Comparison of ENCODE assay signal across 8 cellular contexts in genomic region chr6:26956601-26957184, GRCh38.
DNase-seq lines count a peak whose midpoint lies in the region; ATAC-seq and TF ChIP-seq lines count a peak whose summit lies in the region.
"Not testable (repeated sequence)": the region's sequence is repeated elsewhere in the genome, so short reads cannot be mapped to it uniquely, and the experiment has no call there.

No MANE protein-coding gene starts in this region.

- not testable (repeated sequence) for H3K79me2 ChIP-seq in PC-3 (ENCODE audit: low read length)

- peak overlapping the region; percentile 83 for H3K4me3 Mint-ChIP-seq in activated CD8-positive, alpha-beta T cell treated with anti-CD3 and anti-CD28 coated beads, Interleukin-2, amount 10 ng/mL, durations not matched to agents 7 days and 5 days

- H3F3A ChIP-seq in PC-3 (ENCODE audit: low read length, unreplicated experiment), result not testable (repeated sequence)

- peak; percentile 95 for ATAC-seq in PC-3
- ATAC-seq in activated CD8-positive, alpha-beta T cell treated with anti-CD3 and anti-CD28 coated beads, Interleukin-2, amount 10 ng/mL, durations not matched to agents 7 days and 5 days, result peak; percentile 97

- H3K27me3 Mint-ChIP-seq in activated CD8-positive, alpha-beta T cell treated with anti-CD3 and anti-CD28 coated beads, Interleukin-2, amount 10 ng/mL, durations not matched to agents 7 days and 5 days (ENCODE audit: low read depth), result not testable (repeated sequence)

- BruUV-seq in PC-3 (replicated peaks; lab: Mats Ljungman, UMichigan), result not testable (repeated sequence)

- H3K9ac ChIP-seq in PC-3 (ENCODE audit: low read length), result peak overlapping the region; percentile 69

- not testable (repeated sequence) for H3K36me3 Mint-ChIP-seq in activated CD8-positive, alpha-beta T cell treated with anti-CD3 and anti-CD28 coated beads, Interleukin-2, amount 10 ng/mL, durations not matched to agents 7 days and 5 days (ENCODE audit: low read depth)

- H3K4me1 Mint-ChIP-seq in activated CD8-positive, alpha-beta T cell treated with anti-CD3 and anti-CD28 coated beads, Interleukin-2, amount 10 ng/mL, durations not matched to agents 7 days and 5 days (ENCODE audit: low read depth), result peaks cover 14% of the 10 kb centered on the region

- H3K9me3 ChIP-seq in PC-3 (ENCODE audit: low read length), result not testable (repeated sequence)

- not testable (repeated sequence) for H4K20me1 ChIP-seq in PC-3 (ENCODE audit: low read length)

- peak overlapping the region; percentile 86 for H3K27ac ChIP-seq in PC-3 (ENCODE audit: low read length)
- H3K27ac ChIP-seq in substantia nigra (ENCODE audit: low read depth, low read length, poor library complexity, severe bottlenecking), result peak overlapping the region; percentile 69

- H3K9me2 ChIP-seq in PC-3 (replicated peaks; ENCODE audit: low read length), result not testable (repeated sequence)

- not testable (repeated sequence) for H2AFZ ChIP-seq in PC-3 (ENCODE audit: low read length)

- H3K27me3 ChIP-seq in PC-3 (ENCODE audit: low read length), result not testable (repeated sequence)

- CTCF ChIA-PET in PC-3 (lab: Charles Lee), result interaction anchor here (1.0 kb wide), 1 partner anchor 170 kb away, joined by 5 read pairs; no protein-coding TSS in a partner anchor
- CTCF ChIA-PET in activated CD8-positive, alpha-beta T cell treated with anti-CD3 and anti-CD28 coated beads, Interleukin-2, amount 10 ng/mL, durations not matched to agents 7 days and 5 days (lab: Charles Lee), result not testable (repeated sequence)

- not testable (repeated sequence) for H3K9me3 Mint-ChIP-seq in activated CD8-positive, alpha-beta T cell treated with anti-CD3 and anti-CD28 coated beads, Interleukin-2, amount 10 ng/mL, durations not matched to agents 7 days and 5 days (ENCODE audit: insufficient read depth)

- H3K4me3 ChIP-seq in LNCaP clone FGC (ENCODE audit: low read depth, low read length) (peak overlapping the region; percentile 48), PC-3 (ENCODE audit: low read length) (peak overlapping the region; percentile 71), choroid plexus epithelial cell (ENCODE audit: low read depth, low read length) (peak overlapping the region; percentile 59)

- intact Hi-C loops in PC-3 (cut with micrococcal nuclease), result not testable (repeated sequence)

- peak; percentile 63 for TF ChIP-seq CTCF in LNCaP clone FGC (IDR thresholded peaks at IDR 0.05; ENCODE audit: control insufficient read depth, extremely low read depth, insufficient read depth)
- peak; percentile 42; the same call in 1 of the 2 replicates for TF ChIP-seq CTCF in PC-3 (conservative IDR thresholded peaks at IDR 0.05; ENCODE audit: low read depth, low read length)
- TF ChIP-seq CTCF in choroid plexus epithelial cell (conservative IDR thresholded peaks at IDR 0.05; ENCODE audit: low read depth, low read length), result peak; percentile 49

- POLR2A ChIA-PET in PC-3 (lab: Charles Lee; ENCODE audit: unreplicated experiment), result not testable (repeated sequence)
- POLR2A ChIA-PET in activated CD8-positive, alpha-beta T cell treated with anti-CD3 and anti-CD28 coated beads, Interleukin-2, amount 10 ng/mL, durations not matched to agents 7 days and 5 days (lab: Charles Lee), result interaction anchor here (1.1 to 1.2 kb wide), 2 partner anchors 177 to 190 kb away, joined by 3 read pairs; a partner anchor contains a TSS

- DNase-seq in EL (peak; percentile 66), PC-3 (peak; percentile 50), choroid plexus epithelial cell (ENCODE audit: low read depth) (peak; percentile 74), inferior parietal cortex (ENCODE audit: extremely low spot score) (peak; percentile 52), putamen (ENCODE audit: low spot score) (peak; percentile 73), substantia nigra (lab: John Stamatoyannopoulos, UW) (peak in 40 of 49 donors; percentile 1 to 84 (median 62))
- DNase-seq in LNCaP clone FGC (ENCODE audit: low read depth), result not testable (repeated sequence)
- DNase-seq in activated CD8-positive, alpha-beta T cell treated with anti-CD3 and anti-CD28 coated beads, Interleukin-2, amount 10 ng/mL, durations not matched to agents 7 days and 5 days, result peak; percentile 84

- peak overlapping the region; percentile 81 for H3K4me2 ChIP-seq in PC-3 (ENCODE audit: low read length)

- H3K4me1 ChIP-seq in PC-3 (ENCODE audit: insufficient read depth, low read length), result not testable (repeated sequence)

- not testable (repeated sequence) for H3K36me3 ChIP-seq in PC-3 (ENCODE audit: low read depth, low read length)

- peak overlapping the region; percentile 80 for H3K27ac Mint-ChIP-seq in activated CD8-positive, alpha-beta T cell treated with anti-CD3 and anti-CD28 coated beads, Interleukin-2, amount 10 ng/mL, durations not matched to agents 7 days and 5 days
